Comparison of ENCODE assay signal across 17 cellular contexts in the genomic region with DNA sequence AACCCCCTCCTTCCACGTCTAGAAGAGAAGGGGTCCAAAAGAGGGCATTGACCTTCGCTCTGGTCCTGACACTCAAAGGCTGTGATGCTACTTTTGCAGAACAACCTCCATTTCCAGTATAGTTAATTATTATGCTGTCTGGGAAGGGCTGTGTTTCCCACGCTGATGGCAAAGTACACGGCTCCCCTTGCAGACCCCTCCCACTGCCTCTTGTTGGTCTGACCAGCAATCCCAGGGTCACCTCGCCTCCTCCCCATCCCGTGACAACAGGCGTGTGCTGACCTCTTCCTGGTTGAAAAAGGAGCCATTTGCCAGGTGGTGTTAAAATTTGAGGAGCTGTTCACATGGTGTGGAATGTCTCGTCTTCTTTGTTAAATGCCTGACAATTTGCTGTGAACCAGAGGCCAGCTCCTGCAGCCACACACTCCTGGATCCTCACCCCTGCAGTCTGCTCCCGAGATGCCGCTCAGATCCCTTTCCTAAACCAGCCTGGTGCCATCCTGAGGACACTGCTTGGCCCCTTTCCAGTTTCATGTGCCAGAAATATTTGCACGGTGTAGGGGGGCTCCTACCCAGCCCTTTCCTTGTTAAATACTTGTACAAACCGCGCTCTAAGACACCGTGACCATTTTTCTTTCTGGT.
DNase-seq lines count a peak whose midpoint lies in the region; ATAC-seq and TF ChIP-seq lines count a peak whose summit lies in the region.
"Had no signal": no experiment of that assay in that cellular context is flagged by ENCODE, and none has a peak within 500 bp of the region (broad histone marks: within the 10 kb centered on the region; RNA-seq: fewer than 3 reads in every experiment).

No MANE protein-coding gene starts in this region.

- no peaks in the 10 kb centered on the region for H3K79me2 ChIP-seq in osteoblast (ENCODE audit: insufficient read depth, low read length)

- H3K4me3 Mint-ChIP-seq in activated CD4-positive, alpha-beta memory T cell treated with anti-CD3 and anti-CD28 coated beads, Interleukin-2, amount 10 ng/mL, durations not matched to agents 7 days and 5 days = no peak overlapping the region
- no peak overlapping the region for H3K4me3 Mint-ChIP-seq in activated CD4-positive, alpha-beta memory T cell treated with anti-CD3 and anti-CD28 coated beads for 36 hours
- H3K4me3 Mint-ChIP-seq in central memory CD8-positive, alpha-beta T cell = no peak overlapping the region

- TF ChIP-seq CTCF in stomach (IDR thresholded peaks at IDR 0.05) (no peak), osteoblast (IDR thresholded peaks at IDR 0.05; ENCODE audit: extremely low read depth, low read depth, low read length) (no peak)

- H3K36me3 ChIP-seq in stomach (no peaks in the 10 kb centered on the region), osteoblast (ENCODE audit: insufficient read depth, low read length) (no peaks in the 10 kb centered on the region)

- CTCF ChIA-PET in activated CD4-positive, alpha-beta memory T cell treated with anti-CD3 and anti-CD28 coated beads, Interleukin-2, amount 10 ng/mL, durations not matched to agents 7 days and 5 days (lab: Charles Lee) = no interaction called here
- CTCF ChIA-PET in activated CD4-positive, alpha-beta memory T cell treated with anti-CD3 and anti-CD28 coated beads for 36 hours (lab: Charles Lee) = no interaction called here

- peak; percentile 8 for DNase-seq in activated CD4-positive, alpha-beta memory T cell treated with anti-CD3 and anti-CD28 coated beads, Interleukin-2, amount 10 ng/mL, durations not matched to agents 7 days and 5 days
- no peak for DNase-seq in activated CD4-positive, alpha-beta memory T cell treated with anti-CD3 and anti-CD28 coated beads for 36 hours
- no peak for DNase-seq in central memory CD8-positive, alpha-beta T cell (ENCODE audit: low spot score in 2 of 2)
- DNase-seq in islet precursor cell = peak; percentile 46
- peak; percentile 13 for DNase-seq in stomach
- no peak for DNase-seq in anterior cingulate cortex (lab: John Stamatoyannopoulos, UW)
- no peak for DNase-seq in osteoblast (ENCODE audit: insufficient read length, low spot score, missing footprints)
- DNase-seq: COR-L47, DMS53, NCI-H1436 treated with DMSO at 0.1 percent for 48 hours, NCI-H2081 treated with DMSO at 0.1 percent for 48 hours, SHP77 had no signal

- ATAC-seq in central memory CD8-positive, alpha-beta T cell (replicated peaks; ENCODE audit: extremely low read depth, poor library complexity, severe bottlenecking) = no peak
- no peak for ATAC-seq in GM19035 (IDR thresholded peaks at IDR 0.05; ENCODE audit: unreplicated experiment)
- ATAC-seq: A549, HCT116, Panc1 had no signal

- no peak for TF ChIP-seq EP300 in stomach (IDR thresholded peaks at IDR 0.05)

- H3K27ac Mint-ChIP-seq in activated CD4-positive, alpha-beta memory T cell treated with anti-CD3 and anti-CD28 coated beads, Interleukin-2, amount 10 ng/mL, durations not matched to agents 7 days and 5 days = no peak overlapping the region
- H3K27ac Mint-ChIP-seq in activated CD4-positive, alpha-beta memory T cell treated with anti-CD3 and anti-CD28 coated beads for 36 hours = no peak overlapping the region
- peak overlapping the region; percentile 38 for H3K27ac Mint-ChIP-seq in central memory CD8-positive, alpha-beta T cell (ENCODE audit: low read depth)
- H3K27ac Mint-ChIP-seq: CD14-positive monocyte had no signal

- H3K27me3 Mint-ChIP-seq in activated CD4-positive, alpha-beta memory T cell treated with anti-CD3 and anti-CD28 coated beads, Interleukin-2, amount 10 ng/mL, durations not matched to agents 7 days and 5 days = peaks cover 29% of the 10 kb centered on the region
- peaks cover 45% of the 10 kb centered on the region for H3K27me3 Mint-ChIP-seq in activated CD4-positive, alpha-beta memory T cell treated with anti-CD3 and anti-CD28 coated beads for 36 hours
- H3K27me3 Mint-ChIP-seq in central memory CD8-positive, alpha-beta T cell = peaks cover 56% of the 10 kb centered on the region

- H3K36me3 Mint-ChIP-seq in activated CD4-positive, alpha-beta memory T cell treated with anti-CD3 and anti-CD28 coated beads, Interleukin-2, amount 10 ng/mL, durations not matched to agents 7 days and 5 days (ENCODE audit: low read depth) = no peaks in the 10 kb centered on the region
- H3K36me3 Mint-ChIP-seq in activated CD4-positive, alpha-beta memory T cell treated with anti-CD3 and anti-CD28 coated beads for 36 hours = no peaks in the 10 kb centered on the region
- H3K36me3 Mint-ChIP-seq in central memory CD8-positive, alpha-beta T cell (ENCODE audit: insufficient read depth) = no peaks in the 10 kb centered on the region
- H3K36me3 Mint-ChIP-seq: CD14-positive monocyte had no signal

- WGBS in stomach, 5 donors = 36 to 51% (median 43%) methylated on average over 14 of the region's 14 CpGs

- intact Hi-C loops in activated CD4-positive, alpha-beta memory T cell treated with anti-CD3 and anti-CD28 coated beads for 36 hours (cut with micrococcal nuclease) = no loop called here
- intact Hi-C loops in stomach (cut with DNase I; ENCODE audit: low total_unique reads) = no loop called here

- H3K4me3 ChIP-seq in stomach (no peak overlapping the region), osteoblast (ENCODE audit: insufficient read depth, low read length) (no peak overlapping the region)
- H3K4me3 ChIP-seq: A549 had no signal

- no peaks in the 10 kb centered on the region for H4K20me1 ChIP-seq in osteoblast (ENCODE audit: insufficient read depth, low read length)

- H3K4me2 ChIP-seq in osteoblast (ENCODE audit: insufficient read depth, low read length) = no peak overlapping the region
- H3K4me2 ChIP-seq: A549 had no signal

- TF ChIP-seq POLR2A in stomach (IDR thresholded peaks at IDR 0.05) = no peak

- H3K27me3 ChIP-seq in stomach (peaks cover 0 to 51% (median 17%) of the 10 kb centered on the region in 3 donors), osteoblast (ENCODE audit: insufficient read depth, low read length) (no peaks in the 10 kb centered on the region)

- H3K4me1 ChIP-seq in stomach = no peaks in the 10 kb centered on the region
- H3K4me1 ChIP-seq in osteoblast (ENCODE audit: insufficient read depth, low read length) = no peaks in the 10 kb centered on the region
- H3K4me1 ChIP-seq: A549 had no signal

- H2AFZ ChIP-seq in osteoblast (ENCODE audit: low read length) = no peak overlapping the region

- H3K4me1 Mint-ChIP-seq in activated CD4-positive, alpha-beta memory T cell treated with anti-CD3 and anti-CD28 coated beads, Interleukin-2, amount 10 ng/mL, durations not matched to agents 7 days and 5 days = no peaks in the 10 kb centered on the region
- H3K4me1 Mint-ChIP-seq in activated CD4-positive, alpha-beta memory T cell treated with anti-CD3 and anti-CD28 coated beads for 36 hours (ENCODE audit: low read depth) = no peaks in the 10 kb centered on the region
- H3K4me1 Mint-ChIP-seq in central memory CD8-positive, alpha-beta T cell = no peaks in the 10 kb centered on the region
- H3K4me1 Mint-ChIP-seq: CD14-positive monocyte had no signal

- H3K27ac ChIP-seq in stomach = no peak overlapping the region
- H3K27ac ChIP-seq in osteoblast (ENCODE audit: low read depth, low read length) = no peak overlapping the region
- H3K27ac ChIP-seq: A549 had no signal

- no peaks in the 10 kb centered on the region for H3K9me3 ChIP-seq in stomach
- peaks cover 4% of the 10 kb centered on the region for H3K9me3 ChIP-seq in osteoblast (ENCODE audit: low read depth, low read length)

- H3K9me3 Mint-ChIP-seq in activated CD4-positive, alpha-beta memory T cell treated with anti-CD3 and anti-CD28 coated beads, Interleukin-2, amount 10 ng/mL, durations not matched to agents 7 days and 5 days = peaks cover 5% of the 10 kb centered on the region
- H3K9me3 Mint-ChIP-seq in activated CD4-positive, alpha-beta memory T cell treated with anti-CD3 and anti-CD28 coated beads for 36 hours = no peaks in the 10 kb centered on the region
- H3K9me3 Mint-ChIP-seq in central memory CD8-positive, alpha-beta T cell = no peaks in the 10 kb centered on the region

- POLR2A ChIA-PET in activated CD4-positive, alpha-beta memory T cell treated with anti-CD3 and anti-CD28 coated beads, Interleukin-2, amount 10 ng/mL, durations not matched to agents 7 days and 5 days (lab: Charles Lee) = no interaction called here
- POLR2A ChIA-PET in activated CD4-positive, alpha-beta memory T cell treated with anti-CD3 and anti-CD28 coated beads for 36 hours (lab: Charles Lee) = no interaction called here

Comparison
In these comparisons a context has a peak if more than half of its experiments do, and no peak if none do; other contexts are left out.
1. DNase-seq: peak in activated CD4-positive, alpha-beta memory T cell treated with anti-CD3 and anti-CD28 coated beads, Interleukin-2, amount 10 ng/mL, durations not matched to agents 7 days and 5 days (single experiment), islet precursor cell (single experiment) and stomach (single experiment); none in activated CD4-positive, alpha-beta memory T cell treated with anti-CD3 and anti-CD28 coated beads for 36 hours (single experiment), central memory CD8-positive, alpha-beta T cell (0 of 2), anterior cingulate cortex (0 of 58) and osteoblast (single experiment).